ENCODE assay signal across 1 cellular context in genomic region chr5:160266752-160267345, GRCh38.
TF ChIP-seq lines count a peak whose summit lies in the region.

No MANE protein-coding gene starts in this region.

TF ChIP-seq in HepG2, 621 proteins besides CTCF, POLR2A, EP300 and RAD21 (continued from another document):
- peak; percentile 49 for TF ChIP-seq PAXIP1 (CRISPR knock-in tag; conservative IDR thresholded peaks at IDR 0.05)
- TF ChIP-seq RXRA (CRISPR knock-in tag; IDR thresholded peaks at IDR 0.05) = peak; percentile 56; the same call in 1 of the 2 replicates
- no peak for TF ChIP-seq HOXA3 (CRISPR knock-in tag; IDR thresholded peaks at IDR 0.05)
- no peak for TF ChIP-seq KDM3A (CRISPR knock-in tag; IDR thresholded peaks at IDR 0.05; ENCODE audit: low read depth)
- TF ChIP-seq PRDM15 (CRISPR knock-in tag; IDR thresholded peaks at IDR 0.05) = peak; percentile 63; the same call in 1 of the 2 replicates
- no peak for TF ChIP-seq SETDB1 (CRISPR knock-in tag; IDR thresholded peaks at IDR 0.05; ENCODE audit: borderline replicate concordance)
